8 cellular contexts compared by ENCODE assay signal in the genomic region with DNA sequence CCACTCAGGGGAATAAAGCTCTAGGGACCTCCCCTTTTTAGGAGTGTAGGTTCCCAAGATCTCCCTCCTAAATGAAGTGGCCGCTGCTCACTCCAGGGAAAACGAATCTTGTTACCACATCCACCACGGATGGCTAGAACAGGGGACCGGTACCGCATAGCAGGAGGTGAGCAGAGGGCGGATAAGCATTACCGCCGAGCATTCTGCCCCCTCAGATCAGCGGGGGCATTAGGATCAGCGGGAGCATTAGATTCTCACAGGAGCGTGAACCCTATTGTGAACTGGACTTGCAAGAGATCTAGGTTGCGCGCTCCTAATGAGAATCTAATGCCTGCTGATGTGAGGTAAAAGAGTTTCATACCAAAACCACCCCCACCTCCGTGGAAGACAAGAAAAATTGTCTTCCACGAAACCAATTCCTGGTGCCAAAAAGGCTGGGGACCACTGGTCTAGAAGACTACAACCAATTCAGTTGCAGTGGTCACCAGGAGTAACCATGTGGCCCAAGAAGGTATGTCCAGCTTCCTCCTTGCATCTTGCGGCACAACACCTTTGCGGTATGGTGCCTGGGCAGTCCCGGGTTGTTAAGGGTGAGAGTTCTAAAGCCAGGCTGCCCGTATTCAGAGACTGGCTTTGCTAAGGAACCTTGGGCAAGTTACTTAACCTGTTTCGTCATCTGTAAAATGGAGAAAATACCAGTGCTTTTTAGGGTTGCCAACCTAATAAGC. TPM values are rescaled to one million over a fixed set of nuclear protein-coding genes. Genes with fewer than 3 reads are reported as not detected.
DNase-seq lines count a peak whose midpoint lies in the region; ATAC-seq and TF ChIP-seq lines count a peak whose summit lies in the region.

No MANE protein-coding gene starts in this region.

- peaks cover 33% of the 10 kb centered on the region for H3K79me2 ChIP-seq in OCI-LY3 (ENCODE audit: low read length)

- intact Hi-C loops in sigmoid colon (cut with DNase I) = no loop called here

- peak overlapping the region; percentile 50; the same call in 1 of the 2 replicates for H2AFZ ChIP-seq in OCI-LY3 (ENCODE audit: low read depth, low read length)

- no peaks in the 10 kb centered on the region for H3K27me3 Mint-ChIP-seq in endodermal cell (ENCODE audit: insufficient read depth)

- peak overlapping the region; percentile 64 for H3K9ac ChIP-seq in OCI-LY3 (ENCODE audit: low read length)
- no peak overlapping the region for H3K9ac ChIP-seq in endodermal cell (ENCODE audit: extremely low read depth, low read length, poor library complexity, severe bottlenecking)

- peaks cover 22% of the 10 kb centered on the region for H3K36me3 ChIP-seq in OCI-LY3 (replicated peaks; ENCODE audit: low read depth, low read length)
- peaks cover 20% of the 10 kb centered on the region for H3K36me3 ChIP-seq in endodermal cell (ENCODE audit: control insufficient read depth, insufficient read depth, low read length)
- peaks cover 0 to 9% (median 0%) of the 10 kb centered on the region in 4 donors for H3K36me3 ChIP-seq in sigmoid colon

- peak overlapping the region; percentile 86 for H3K4me3 Mint-ChIP-seq in endodermal cell

- ATAC-seq in HG03460 (IDR thresholded peaks at IDR 0.05; ENCODE audit: unreplicated experiment) = no peak

- peak overlapping the region; percentile 88 for H3K4me2 ChIP-seq in OCI-LY3 (ENCODE audit: low read length)

- TF ChIP-seq POLR2A in sigmoid colon (IDR thresholded peaks at IDR 0.05) = no peak

- H3K27ac ChIP-seq in OCI-LY3 (ENCODE audit: low read length) (peak overlapping the region; percentile 71), endodermal cell (ENCODE audit: low read depth, low read length) (no peak overlapping the region), sigmoid colon (peak overlapping the region; percentile 82 to 87 (median 87))

- H3K36me3 Mint-ChIP-seq in endodermal cell (ENCODE audit: low read depth) = peaks cover 12% of the 10 kb centered on the region

- DNase-seq in endodermal cell (peak; percentile 48), sigmoid colon (no peak), cerebellar cortex (ENCODE audit: low spot score) (no peak), T1000 (lab: John Stamatoyannopoulos, UW) (no peak), glomerular visceral epithelial cell (ENCODE audit: extremely low spot score) (no peak)

- H4K20me1 ChIP-seq in OCI-LY3 (ENCODE audit: insufficient read depth, low read length) = peaks cover 3% of the 10 kb centered on the region; the same call in 1 of the 2 replicates

- TF ChIP-seq CTCF in OCI-LY3 (IDR thresholded peaks at IDR 0.05; ENCODE audit: low read depth, low read length) (no peak), endodermal cell (conservative IDR thresholded peaks at IDR 0.05) (no peak), sigmoid colon (IDR thresholded peaks at IDR 0.05) (no peak)

- peaks cover 14% of the 10 kb centered on the region for H3K4me1 ChIP-seq in OCI-LY3 (ENCODE audit: low read length)
- H3K4me1 ChIP-seq in endodermal cell (ENCODE audit: control insufficient read depth, insufficient read depth, low read length) = no peaks in the 10 kb centered on the region
- peaks cover 0 to 16% (median 15%) of the 10 kb centered on the region in 4 donors for H3K4me1 ChIP-seq in sigmoid colon

- 95 to 97% methylated on average over 15 to 20 of the region's 20 CpGs for WGBS in endodermal cell (ENCODE audit: insufficient coverage in 1 of 2, insufficient read length in 1 of 2), 2 experiments
- WGBS in sigmoid colon, 2 donors = 94 to 95% methylated on average over 20 of the region's 20 CpGs

- H3K4me3 ChIP-seq in GM08714 (ENCODE audit: low read length) = peak overlapping the region; percentile 40; the same call in 1 of the 2 replicates
- peak overlapping the region; percentile 93 for H3K4me3 ChIP-seq in OCI-LY3 (ENCODE audit: low read length)
- H3K4me3 ChIP-seq in endodermal cell (ENCODE audit: low read length) = peak overlapping the region; percentile 88
- H3K4me3 ChIP-seq in sigmoid colon = peak overlapping the region in 1 of 4 donors; percentile 70

- no peak for TF ChIP-seq EP300 in sigmoid colon (IDR thresholded peaks at IDR 0.05)

- H3K27me3 ChIP-seq in OCI-LY3 (ENCODE audit: low read depth, low read length) (no peaks in the 10 kb centered on the region), endodermal cell (ENCODE audit: control insufficient read depth, insufficient read depth, low read length, poor library complexity, severe bottlenecking) (no peaks in the 10 kb centered on the region), sigmoid colon (no peaks in the 10 kb centered on the region)

- H3K27ac Mint-ChIP-seq in endodermal cell = peak overlapping the region; percentile 93

- peaks cover 29% of the 10 kb centered on the region for H3K4me1 Mint-ChIP-seq in endodermal cell

- no peaks in the 10 kb centered on the region for H3K9me3 Mint-ChIP-seq in endodermal cell

- H3K9me3 ChIP-seq in OCI-LY3 (ENCODE audit: insufficient read depth, low read length) (no peaks in the 10 kb centered on the region), endodermal cell (ENCODE audit: control insufficient read depth, low read length) (no peaks in the 10 kb centered on the region), sigmoid colon (no peaks in the 10 kb centered on the region)

RNA-seq across cellular contexts. Expression of a gene that starts 1.1 kb away (rescaled TPM):
- 10 to 100 TPM; 37.8 to 44.8 TPM for total RNA-seq in endodermal cell
- 57.5 TPM for polyA plus RNA-seq in endodermal cell (2013, experiment 1 of 2)
- polyA plus RNA-seq in endodermal cell (2013, experiment 2 of 2) = 54.6 TPM
- total RNA-seq in sigmoid colon = 10 to 100 TPM in 2 of 4 donors, 1 to 10 TPM in 2; 9.1 to 27.0 (median 12.8) TPM
- 10 to 100 TPM; 36.6 to 67.3 (median 41.5) TPM for polyA plus RNA-seq in sigmoid colon

RNA-seq across cellular contexts. Expression of a gene that starts 7.8 kb away (rescaled TPM):
- total RNA-seq in endodermal cell = 10 to 100 TPM; 35.2 to 38.4 TPM
- 44.3 TPM for polyA plus RNA-seq in endodermal cell (2013, experiment 1 of 2)
- polyA plus RNA-seq in endodermal cell (2013, experiment 2 of 2) = 40.9 TPM
- total RNA-seq in sigmoid colon = 10 to 100 TPM; 48.5 to 89.2 (median 57.2) TPM
- 10 to 100 TPM in 2 of 3 donors, 1 to 10 TPM in 1; 8.4 to 18.2 (median 11.3) TPM for polyA plus RNA-seq in sigmoid colon

RNA-seq across cellular contexts. Expression of a gene that starts 10.9 kb away (rescaled TPM):
- 100 to 1,000 TPM; 101 to 116 TPM for total RNA-seq in endodermal cell
- 87.3 TPM for polyA plus RNA-seq in endodermal cell (2013, experiment 1 of 2)
- polyA plus RNA-seq in endodermal cell (2013, experiment 2 of 2) = 86.0 TPM
- total RNA-seq in sigmoid colon = 100 to 1,000 TPM in 1 of 4 donors, 10 to 100 TPM in 3; 81.3 to 130 (median 84.4) TPM
- 10 to 100 TPM in 1 of 3 donors, 1 to 10 TPM in 2; 1.8 to 27.9 (median 2.5) TPM for polyA plus RNA-seq in sigmoid colon
